ENCODE assay signal across 7 cellular contexts in genomic region chr13:29038700-29039099, GRCh38.
"Had no signal": no experiment of that assay in that cellular context is flagged by ENCODE, and none has a peak within 500 bp of the region (broad histone marks: within the 10 kb centered on the region; RNA-seq: fewer than 3 reads in every experiment).

No MANE protein-coding gene starts in this region.

- H2AFZ ChIP-seq: GM23248 had no signal

- H3K4me1 ChIP-seq: HAP-1 had no signal

- H3K9ac ChIP-seq: GM23248 had no signal

- H3K4me3 ChIP-seq: GM23248, HAP-1, K562 had no signal

- H3K27ac ChIP-seq: GM23248 had no signal

- H3K4me3 Mint-ChIP-seq: HFFc6 had no signal

- H3K9me3 Mint-ChIP-seq: HFFc6 had no signal

- ATAC-seq: HCT116, K562 had no signal

- H3K9me3 ChIP-seq: HAP-1 had no signal

- H3K27ac Mint-ChIP-seq: HFFc6 had no signal

- H3K36me3 ChIP-seq: HAP-1 had no signal

- DNase-seq: GM23248, GOT3, HFFc6, IMR-90 had no signal
